Comparison of ENCODE assay signal across 15 cellular contexts in genomic region chr11:36191941-36192340, GRCh38.
A peak's percentile ranks its signal among the peaks of the same experiment; 100 is the strongest.
DNase-seq lines count a peak whose midpoint lies in the region; ATAC-seq and TF ChIP-seq lines count a peak whose summit lies in the region.
"Had no signal": no experiment of that assay in that cellular context is flagged by ENCODE, and none has a peak within 500 bp of the region (broad histone marks: within the 10 kb centered on the region; RNA-seq: fewer than 3 reads in every experiment).

No MANE protein-coding gene starts in this region.

- no peak for TF ChIP-seq POLR2A in GM18505 (IDR thresholded peaks at IDR 0.05; ENCODE audit: borderline replicate concordance, extremely low read depth, insufficient read depth, insufficient read length)

- TF ChIP-seq CTCF in choroid plexus epithelial cell (conservative IDR thresholded peaks at IDR 0.05; ENCODE audit: low read depth, low read length): no peak

- ATAC-seq in GM18505 (IDR thresholded peaks at IDR 0.05; ENCODE audit: unreplicated experiment) (no peak), HG03039 (IDR thresholded peaks at IDR 0.05; ENCODE audit: unreplicated experiment) (no peak)

- peak; percentile 15 for DNase-seq in EH (ENCODE audit: low read depth)
- DNase-seq in OCI-M1 (lab: John Stamatoyannopoulos, UW): peak; percentile 10
- peak; percentile 10 for DNase-seq in choroid plexus epithelial cell (ENCODE audit: low read depth)
- peak; percentile 19 for DNase-seq in renal cortical epithelial cell (ENCODE audit: low read depth)
- no peak for DNase-seq in NCI-H2029 (lab: John Stamatoyannopoulos, UW)
- DNase-seq: 8988T; AML-193; Caco-2; CD8-positive, alpha-beta memory T cell; DND-41; GF-D8 had no signal

- no peak overlapping the region for H3K4me3 ChIP-seq in choroid plexus epithelial cell (ENCODE audit: low read depth, low read length)
- H3K4me3 ChIP-seq: BLaER1, HAP-1 had no signal
